In the genomic region with DNA sequence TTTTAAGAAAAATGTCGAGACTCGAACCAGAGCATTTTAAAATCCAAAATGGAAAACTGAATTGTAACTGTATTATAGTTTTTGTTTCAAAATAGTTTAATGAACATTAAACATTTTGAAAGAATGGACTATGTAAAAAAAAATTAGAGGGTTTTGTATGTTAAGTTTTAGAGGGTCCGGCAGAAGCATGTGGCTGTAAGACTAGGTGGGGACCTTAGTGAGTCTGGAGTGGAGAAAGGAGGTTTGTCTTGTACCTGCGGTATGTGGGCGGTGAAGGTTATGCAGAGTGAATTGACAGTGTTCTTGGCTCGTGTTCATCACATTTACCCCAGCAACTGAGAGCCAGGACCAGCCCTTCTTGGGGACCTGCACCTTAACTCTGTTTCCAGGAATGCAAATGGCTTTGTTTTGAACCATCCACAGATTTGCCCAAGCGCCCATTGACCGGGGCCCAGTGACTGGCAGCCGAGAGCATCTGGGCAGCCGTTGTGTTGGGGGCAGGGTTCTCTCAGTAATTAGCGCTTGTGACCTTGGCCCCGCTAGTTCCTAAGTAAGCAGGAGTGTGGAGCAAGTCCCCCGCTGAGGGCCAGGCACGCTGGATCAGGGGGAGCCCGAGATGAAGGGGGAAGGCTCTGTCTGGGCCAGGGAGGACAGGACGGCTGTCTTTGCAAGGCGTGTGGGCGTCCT, we compare ENCODE assay signal across 1 cellular context.
TF ChIP-seq lines count a peak whose summit lies in the region.

No MANE protein-coding gene starts in this region.

TF ChIP-seq in HepG2, 621 proteins besides CTCF, POLR2A, EP300 and RAD21 (continued from another document and continues in another):
- TF ChIP-seq, protein P1, sequence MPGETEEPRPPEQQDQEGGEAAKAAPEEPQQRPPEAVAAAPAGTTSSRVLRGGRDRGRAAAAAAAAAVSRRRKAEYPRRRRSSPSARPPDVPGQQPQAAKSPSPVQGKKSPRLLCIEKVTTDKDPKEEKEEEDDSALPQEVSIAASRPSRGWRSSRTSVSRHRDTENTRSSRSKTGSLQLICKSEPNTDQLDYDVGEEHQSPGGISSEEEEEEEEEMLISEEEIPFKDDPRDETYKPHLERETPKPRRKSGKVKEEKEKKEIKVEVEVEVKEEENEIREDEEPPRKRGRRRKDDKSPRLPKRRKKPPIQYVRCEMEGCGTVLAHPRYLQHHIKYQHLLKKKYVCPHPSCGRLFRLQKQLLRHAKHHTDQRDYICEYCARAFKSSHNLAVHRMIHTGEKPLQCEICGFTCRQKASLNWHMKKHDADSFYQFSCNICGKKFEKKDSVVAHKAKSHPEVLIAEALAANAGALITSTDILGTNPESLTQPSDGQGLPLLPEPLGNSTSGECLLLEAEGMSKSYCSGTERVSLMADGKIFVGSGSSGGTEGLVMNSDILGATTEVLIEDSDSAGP (CRISPR knock-in tag; IDR thresholded peaks at IDR 0.05; ENCODE audit: borderline replicate concordance): peak; percentile 76; the same call in 1 of the 2 replicates
- TF ChIP-seq EHMT2 (IDR thresholded peaks at IDR 0.05; ENCODE audit: borderline replicate concordance, low read depth, low read length) (no peak), CBX2 (IDR thresholded peaks at IDR 0.05; ENCODE audit: low read depth, low read length) (no peak), CBX2 (CRISPR knock-in tag; IDR thresholded peaks at IDR 0.05; ENCODE audit: low read depth) (peak; percentile 91; the same call in 1 of the 2 replicates), PHB2 (IDR thresholded peaks at IDR 0.05; ENCODE audit: partially characterized antibody) (no peak), THAP11 (CRISPR knock-in tag; IDR thresholded peaks at IDR 0.05) (peak; percentile 55), CHCHD3 (CRISPR knock-in tag; IDR thresholded peaks at IDR 0.05) (no peak), ZC3H4 (CRISPR knock-in tag; IDR thresholded peaks at IDR 0.05; ENCODE audit: borderline replicate concordance) (peak; percentile 99), SP1 (IDR thresholded peaks at IDR 0.05) (no peak), SP1 (CRISPR knock-in tag; IDR thresholded peaks at IDR 0.05) (peak; percentile 40; the same call in 1 of the 2 replicates), PCBP2 (optimal IDR thresholded peaks at IDR 0.05; ENCODE audit: low read depth, low read length, poor library complexity, severe bottlenecking) (no peak), HNRNPLL (IDR thresholded peaks at IDR 0.05; ENCODE audit: low read depth, low read length, poor library complexity, severe bottlenecking) (no peak), BHLHE40 (IDR thresholded peaks at IDR 0.05; ENCODE audit: low read length) (peak; percentile 56; the same call in 1 of the 2 replicates), MLLT10 (CRISPR knock-in tag; IDR thresholded peaks at IDR 0.05) (no peak), SRSF9 (IDR thresholded peaks at IDR 0.05; ENCODE audit: borderline replicate concordance, insufficient read depth, low read depth, low read length, poor library complexity, severe bottlenecking) (no peak), ZNF567 (CRISPR knock-in tag; IDR thresholded peaks at IDR 0.05; ENCODE audit: borderline replicate concordance) (no peak), SALL1 (CRISPR knock-in tag; IDR thresholded peaks at IDR 0.05) (peak; percentile 97), NCOA2 (CRISPR knock-in tag; IDR thresholded peaks at IDR 0.05) (peak; percentile 79), TRIM24 (CRISPR knock-in tag; IDR thresholded peaks at IDR 0.05) (no peak), SMAD9 (CRISPR knock-in tag; IDR thresholded peaks at IDR 0.05) (no peak), NFE2 (CRISPR knock-in tag; IDR thresholded peaks at IDR 0.05) (no peak), ZNF652 (CRISPR knock-in tag; IDR thresholded peaks at IDR 0.05; ENCODE audit: borderline replicate concordance, low read depth) (no peak; the same call in 1 of the 2 replicates), NFIB (CRISPR knock-in tag; IDR thresholded peaks at IDR 0.05; ENCODE audit: borderline replicate concordance) (no peak), XRCC5 (optimal IDR thresholded peaks at IDR 0.05; ENCODE audit: low read length) (peak; percentile 73), ZNF747 (CRISPR knock-in tag; IDR thresholded peaks at IDR 0.05; ENCODE audit: borderline replicate concordance) (0 out of 2 replicates have a peak, but pooled peaks have one; percentile 76), AGO2 (optimal IDR thresholded peaks at IDR 0.05; ENCODE audit: low read depth, low read length) (peak; percentile 89), MEF2D (CRISPR knock-in tag; IDR thresholded peaks at IDR 0.05) (peak; percentile 87), NRL (CRISPR knock-in tag; IDR thresholded peaks at IDR 0.05; ENCODE audit: borderline replicate concordance) (peak; percentile 76; the same call in 1 of the 2 replicates), RAD51 (IDR thresholded peaks at IDR 0.05; ENCODE audit: borderline replicate concordance) (no peak), ZNF775 (CRISPR knock-in tag; IDR thresholded peaks at IDR 0.05; ENCODE audit: borderline replicate concordance) (no peak), ZNF329 (CRISPR knock-in tag; IDR thresholded peaks at IDR 0.05; ENCODE audit: low read depth) (peak; percentile 21; the same call in 1 of the 2 replicates), SAFB2 (CRISPR knock-in tag; IDR thresholded peaks at IDR 0.05; ENCODE audit: borderline replicate concordance, low read depth) (0 out of 2 replicates have a peak, but pooled peaks have one; percentile 24), ZNF337 (CRISPR knock-in tag; IDR thresholded peaks at IDR 0.05; ENCODE audit: borderline replicate concordance, low read depth) (no peak), ZNF563 (CRISPR knock-in tag; IDR thresholded peaks at IDR 0.05) (peak; percentile 45; the same call in 1 of the 2 replicates)
- TF ChIP-seq, protein P2, sequence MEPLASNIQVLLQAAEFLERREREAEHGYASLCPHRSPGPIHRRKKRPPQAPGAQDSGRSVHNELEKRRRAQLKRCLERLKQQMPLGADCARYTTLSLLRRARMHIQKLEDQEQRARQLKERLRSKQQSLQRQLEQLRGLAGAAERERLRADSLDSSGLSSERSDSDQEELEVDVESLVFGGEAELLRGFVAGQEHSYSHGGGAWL (CRISPR knock-in tag; IDR thresholded peaks at IDR 0.05): peak; percentile 56; the same call in 1 of the 2 replicates
- TF ChIP-seq, protein P3, sequence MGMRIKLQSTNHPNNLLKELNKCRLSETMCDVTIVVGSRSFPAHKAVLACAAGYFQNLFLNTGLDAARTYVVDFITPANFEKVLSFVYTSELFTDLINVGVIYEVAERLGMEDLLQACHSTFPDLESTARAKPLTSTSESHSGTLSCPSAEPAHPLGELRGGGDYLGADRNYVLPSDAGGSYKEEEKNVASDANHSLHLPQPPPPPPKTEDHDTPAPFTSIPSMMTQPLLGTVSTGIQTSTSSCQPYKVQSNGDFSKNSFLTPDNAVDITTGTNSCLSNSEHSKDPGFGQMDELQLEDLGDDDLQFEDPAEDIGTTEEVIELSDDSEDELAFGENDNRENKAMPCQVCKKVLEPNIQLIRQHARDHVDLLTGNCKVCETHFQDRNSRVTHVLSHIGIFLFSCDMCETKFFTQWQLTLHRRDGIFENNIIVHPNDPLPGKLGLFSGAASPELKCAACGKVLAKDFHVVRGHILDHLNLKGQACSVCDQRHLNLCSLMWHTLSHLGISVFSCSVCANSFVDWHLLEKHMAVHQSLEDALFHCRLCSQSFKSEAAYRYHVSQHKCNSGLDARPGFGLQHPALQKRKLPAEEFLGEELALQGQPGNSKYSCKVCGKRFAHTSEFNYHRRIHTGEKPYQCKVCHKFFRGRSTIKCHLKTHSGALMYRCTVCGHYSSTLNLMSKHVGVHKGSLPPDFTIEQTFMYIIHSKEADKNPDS (CRISPR knock-in tag; IDR thresholded peaks at IDR 0.05): no peak
- TF ChIP-seq, protein P4, sequence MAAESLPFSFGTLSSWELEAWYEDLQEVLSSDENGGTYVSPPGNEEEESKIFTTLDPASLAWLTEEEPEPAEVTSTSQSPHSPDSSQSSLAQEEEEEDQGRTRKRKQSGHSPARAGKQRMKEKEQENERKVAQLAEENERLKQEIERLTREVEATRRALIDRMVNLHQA (CRISPR knock-in tag; IDR thresholded peaks at IDR 0.05): no peak
- TF ChIP-seq, protein P5, sequence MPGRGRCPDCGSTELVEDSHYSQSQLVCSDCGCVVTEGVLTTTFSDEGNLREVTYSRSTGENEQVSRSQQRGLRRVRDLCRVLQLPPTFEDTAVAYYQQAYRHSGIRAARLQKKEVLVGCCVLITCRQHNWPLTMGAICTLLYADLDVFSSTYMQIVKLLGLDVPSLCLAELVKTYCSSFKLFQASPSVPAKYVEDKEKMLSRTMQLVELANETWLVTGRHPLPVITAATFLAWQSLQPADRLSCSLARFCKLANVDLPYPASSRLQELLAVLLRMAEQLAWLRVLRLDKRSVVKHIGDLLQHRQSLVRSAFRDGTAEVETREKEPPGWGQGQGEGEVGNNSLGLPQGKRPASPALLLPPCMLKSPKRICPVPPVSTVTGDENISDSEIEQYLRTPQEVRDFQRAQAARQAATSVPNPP (CRISPR knock-in tag; IDR thresholded peaks at IDR 0.05): peak; percentile 3; the same call in 1 of the 2 replicates
- TF ChIP-seq, protein P6, sequence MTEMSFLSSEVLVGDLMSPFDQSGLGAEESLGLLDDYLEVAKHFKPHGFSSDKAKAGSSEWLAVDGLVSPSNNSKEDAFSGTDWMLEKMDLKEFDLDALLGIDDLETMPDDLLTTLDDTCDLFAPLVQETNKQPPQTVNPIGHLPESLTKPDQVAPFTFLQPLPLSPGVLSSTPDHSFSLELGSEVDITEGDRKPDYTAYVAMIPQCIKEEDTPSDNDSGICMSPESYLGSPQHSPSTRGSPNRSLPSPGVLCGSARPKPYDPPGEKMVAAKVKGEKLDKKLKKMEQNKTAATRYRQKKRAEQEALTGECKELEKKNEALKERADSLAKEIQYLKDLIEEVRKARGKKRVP (CRISPR knock-in tag; IDR thresholded peaks at IDR 0.05): peak in 1 of 2 experiments; percentile 79; a peak in 2 of 4 replicates
- TF ChIP-seq, protein P7, sequence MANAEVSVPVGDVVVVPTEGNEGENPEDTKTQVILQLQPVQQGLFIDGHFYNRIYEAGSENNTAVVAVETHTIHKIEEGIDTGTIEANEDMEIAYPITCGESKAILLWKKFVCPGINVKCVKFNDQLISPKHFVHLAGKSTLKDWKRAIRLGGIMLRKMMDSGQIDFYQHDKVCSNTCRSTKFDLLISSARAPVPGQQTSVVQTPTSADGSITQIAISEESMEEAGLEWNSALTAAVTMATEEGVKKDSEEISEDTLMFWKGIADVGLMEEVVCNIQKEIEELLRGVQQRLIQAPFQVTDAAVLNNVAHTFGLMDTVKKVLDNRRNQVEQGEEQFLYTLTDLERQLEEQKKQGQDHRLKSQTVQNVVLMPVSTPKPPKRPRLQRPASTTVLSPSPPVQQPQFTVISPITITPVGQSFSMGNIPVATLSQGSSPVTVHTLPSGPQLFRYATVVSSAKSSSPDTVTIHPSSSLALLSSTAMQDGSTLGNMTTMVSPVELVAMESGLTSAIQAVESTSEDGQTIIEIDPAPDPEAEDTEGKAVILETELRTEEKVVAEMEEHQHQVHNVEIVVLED (CRISPR knock-in tag; IDR thresholded peaks at IDR 0.05; ENCODE audit: borderline replicate concordance): peak; percentile 42; the same call in 1 of the 2 replicates
- TF ChIP-seq, protein P8, sequence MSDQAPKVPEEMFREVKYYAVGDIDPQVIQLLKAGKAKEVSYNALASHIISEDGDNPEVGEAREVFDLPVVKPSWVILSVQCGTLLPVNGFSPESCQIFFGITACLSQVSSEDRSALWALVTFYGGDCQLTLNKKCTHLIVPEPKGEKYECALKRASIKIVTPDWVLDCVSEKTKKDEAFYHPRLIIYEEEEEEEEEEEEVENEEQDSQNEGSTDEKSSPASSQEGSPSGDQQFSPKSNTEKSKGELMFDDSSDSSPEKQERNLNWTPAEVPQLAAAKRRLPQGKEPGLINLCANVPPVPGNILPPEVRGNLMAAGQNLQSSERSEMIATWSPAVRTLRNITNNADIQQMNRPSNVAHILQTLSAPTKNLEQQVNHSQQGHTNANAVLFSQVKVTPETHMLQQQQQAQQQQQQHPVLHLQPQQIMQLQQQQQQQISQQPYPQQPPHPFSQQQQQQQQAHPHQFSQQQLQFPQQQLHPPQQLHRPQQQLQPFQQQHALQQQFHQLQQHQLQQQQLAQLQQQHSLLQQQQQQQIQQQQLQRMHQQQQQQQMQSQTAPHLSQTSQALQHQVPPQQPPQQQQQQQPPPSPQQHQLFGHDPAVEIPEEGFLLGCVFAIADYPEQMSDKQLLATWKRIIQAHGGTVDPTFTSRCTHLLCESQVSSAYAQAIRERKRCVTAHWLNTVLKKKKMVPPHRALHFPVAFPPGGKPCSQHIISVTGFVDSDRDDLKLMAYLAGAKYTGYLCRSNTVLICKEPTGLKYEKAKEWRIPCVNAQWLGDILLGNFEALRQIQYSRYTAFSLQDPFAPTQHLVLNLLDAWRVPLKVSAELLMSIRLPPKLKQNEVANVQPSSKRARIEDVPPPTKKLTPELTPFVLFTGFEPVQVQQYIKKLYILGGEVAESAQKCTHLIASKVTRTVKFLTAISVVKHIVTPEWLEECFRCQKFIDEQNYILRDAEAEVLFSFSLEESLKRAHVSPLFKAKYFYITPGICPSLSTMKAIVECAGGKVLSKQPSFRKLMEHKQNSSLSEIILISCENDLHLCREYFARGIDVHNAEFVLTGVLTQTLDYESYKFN (CRISPR knock-in tag; conservative IDR thresholded peaks at IDR 0.05): peak; percentile 90
- TF ChIP-seq, protein P9, sequence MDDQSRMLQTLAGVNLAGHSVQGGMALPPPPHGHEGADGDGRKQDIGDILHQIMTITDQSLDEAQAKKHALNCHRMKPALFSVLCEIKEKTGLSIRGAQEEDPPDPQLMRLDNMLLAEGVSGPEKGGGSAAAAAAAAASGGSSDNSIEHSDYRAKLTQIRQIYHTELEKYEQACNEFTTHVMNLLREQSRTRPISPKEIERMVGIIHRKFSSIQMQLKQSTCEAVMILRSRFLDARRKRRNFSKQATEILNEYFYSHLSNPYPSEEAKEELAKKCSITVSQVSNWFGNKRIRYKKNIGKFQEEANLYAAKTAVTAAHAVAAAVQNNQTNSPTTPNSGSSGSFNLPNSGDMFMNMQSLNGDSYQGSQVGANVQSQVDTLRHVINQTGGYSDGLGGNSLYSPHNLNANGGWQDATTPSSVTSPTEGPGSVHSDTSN (CRISPR knock-in tag; IDR thresholded peaks at IDR 0.05; ENCODE audit: borderline replicate concordance): no peak
